In genomic region chr7:135170998-135171481, GRCh38 we compare ENCODE assay signal across 8 cellular contexts. TPM values are rescaled to one million over a fixed set of nuclear protein-coding genes. Genes with fewer than 3 reads are reported as not detected.
DNase-seq lines count a peak whose midpoint lies in the region; ATAC-seq and TF ChIP-seq lines count a peak whose summit lies in the region.
"Not testable (repeated sequence)": the region's sequence is repeated elsewhere in the genome, so short reads cannot be mapped to it uniquely, and the experiment has no call there.

No MANE protein-coding gene starts in this region.

- intact Hi-C loops in body of pancreas (cut with DNase I), result not testable (repeated sequence)
- intact Hi-C loops in left ventricle myocardium inferior (cut with micrococcal nuclease), result loop anchor here (10.0 kb wide), 1 partner anchor 186 kb away; the partner anchor contains the start of gene AGBL3

- H3F3A ChIP-seq in neural progenitor cell (ENCODE audit: low read depth), result peaks cover 17% of the 10 kb centered on the region

- H3K4me2 ChIP-seq in neural progenitor cell, result peak overlapping the region; percentile 95

- H3K4me1 ChIP-seq in SJSA1 (replicated peaks) (peaks cover 16% of the 10 kb centered on the region), body of pancreas (peaks cover 34% of the 10 kb centered on the region), left ventricle myocardium inferior (peaks cover 49% of the 10 kb centered on the region), upper lobe of left lung (peaks cover 35 to 54% (median 45%) of the 10 kb centered on the region in 4 donors)
- not testable (repeated sequence) for H3K4me1 ChIP-seq in neural progenitor cell

- not testable (repeated sequence) for H3K9me3 Mint-ChIP-seq in neural progenitor cell

- peak overlapping the region; percentile 81 for H2AFZ ChIP-seq in neural progenitor cell (replicated peaks)

- not testable (repeated sequence) for H3K9me3 ChIP-seq in SJSA1 (replicated peaks); body of pancreas; left ventricle myocardium inferior (replicated peaks); neural progenitor cell (ENCODE audit: low read depth); upper lobe of left lung

- ATAC-seq in GM18498 (IDR thresholded peaks at IDR 0.05; ENCODE audit: unreplicated experiment), result peak; percentile 31
- peak; percentile 38 for ATAC-seq in GM21723 (IDR thresholded peaks at IDR 0.05; ENCODE audit: unreplicated experiment)
- peak; percentile 23 for ATAC-seq in HG03280 (IDR thresholded peaks at IDR 0.05; ENCODE audit: unreplicated experiment)
- not testable (repeated sequence) for ATAC-seq in body of pancreas; upper lobe of left lung (ENCODE audit: low FRiP score in 2 of 2)

- not testable (repeated sequence) for H3K27ac Mint-ChIP-seq in neural progenitor cell

- H3K4me1 Mint-ChIP-seq in neural progenitor cell, result peaks cover 25% of the 10 kb centered on the region

- not testable (repeated sequence) for TF ChIP-seq POLR2A in body of pancreas (IDR thresholded peaks at IDR 0.05); upper lobe of left lung (IDR thresholded peaks at IDR 0.05)

- H3K27ac ChIP-seq in SJSA1 (peak overlapping the region; percentile 83), body of pancreas (peak overlapping the region; percentile 80 to 98 (median 96)), left ventricle myocardium inferior (replicated peaks) (peak overlapping the region; percentile 99), neural progenitor cell (peak overlapping the region; percentile 92), upper lobe of left lung (peak overlapping the region; percentile 89 to 99 (median 98))

- H4K20me1 ChIP-seq in neural progenitor cell (ENCODE audit: low read depth), result not testable (repeated sequence)

- TF ChIP-seq EP300 in upper lobe of left lung (IDR thresholded peaks at IDR 0.05), result not testable (repeated sequence)

- not testable (repeated sequence) for H3K9ac ChIP-seq in neural progenitor cell

- H3K79me2 ChIP-seq in neural progenitor cell (ENCODE audit: low read depth), result peaks cover 26% of the 10 kb centered on the region

- H3K36me3 Mint-ChIP-seq in neural progenitor cell, result peaks cover 16% of the 10 kb centered on the region

- not testable (repeated sequence) for DNase-seq in SJSA1 (ENCODE audit: low read depth in 1 of 2, low spot score in 2 of 2); left ventricle myocardium inferior; neural progenitor cell (ENCODE audit: low spot score); upper lobe of left lung
- DNase-seq in body of pancreas, result peak in 1 of 4 donors; percentile 29

- not testable (repeated sequence) for TF ChIP-seq CTCF in body of pancreas (IDR thresholded peaks at IDR 0.05); neural progenitor cell (IDR thresholded peaks at IDR 0.05)
- TF ChIP-seq CTCF in left ventricle myocardium inferior (IDR thresholded peaks at IDR 0.05; ENCODE audit: borderline replicate concordance), result peak; percentile 16
- TF ChIP-seq CTCF in upper lobe of left lung (IDR thresholded peaks at IDR 0.05), result peak in 1 of 6 experiments; percentile 1

- peak overlapping the region; percentile 85 for H3K4me3 ChIP-seq in SJSA1
- H3K4me3 ChIP-seq in body of pancreas, result not testable (repeated sequence)
- H3K4me3 ChIP-seq in left ventricle myocardium inferior, result peak overlapping the region; percentile 90
- H3K4me3 ChIP-seq in neural progenitor cell, result peak overlapping the region; percentile 70
- peak overlapping the region in 3 of 4 donors; percentile 71 to 89 (median 79) for H3K4me3 ChIP-seq in upper lobe of left lung

- peak overlapping the region; percentile 87 for H3K4me3 Mint-ChIP-seq in neural progenitor cell

- H3K27me3 ChIP-seq in SJSA1 (replicated peaks); body of pancreas; left ventricle myocardium inferior (ENCODE audit: low read depth); neural progenitor cell; upper lobe of left lung: not testable (repeated sequence)

- not testable (repeated sequence) for H3K27me3 Mint-ChIP-seq in neural progenitor cell (ENCODE audit: insufficient read depth, low read depth)

- WGBS in body of pancreas, 2 donors, result 17 to 27% methylated on average over 12 of the region's 12 CpGs
- 22 to 23% methylated on average over 12 of the region's 12 CpGs for WGBS in upper lobe of left lung, 2 donors

- peaks cover 39% of the 10 kb centered on the region for H3K36me3 ChIP-seq in SJSA1
- H3K36me3 ChIP-seq in body of pancreas (replicated peaks in 1 of 2; ENCODE audit: insufficient read depth in 1 of 2, low read depth in 2 of 2); neural progenitor cell: not testable (repeated sequence)
- peaks cover 22% of the 10 kb centered on the region for H3K36me3 ChIP-seq in left ventricle myocardium inferior
- H3K36me3 ChIP-seq in upper lobe of left lung, result peaks cover 0 to 26% (median 16%) of the 10 kb centered on the region in 4 donors

RNA-seq across cellular contexts. Expression of gene CYREN, which starts 0.5 kb away (rescaled TPM):
- 67.1 and 81.6 TPM in 2 replicates for total RNA-seq in SJSA1 (2014; rRNA removed; shearing (Covaris generic))
- total RNA-seq in body of pancreas (10 to 100 TPM; 32.9 to 40.5 TPM), left ventricle myocardium inferior (29.8 TPM), neural progenitor cell (ENCODE audit: low replicate concordance) (26.9 and 52.2 TPM in 2 replicates), upper lobe of left lung (100 to 1,000 TPM in 1 of 6 donors, 10 to 100 TPM in 5; 27.3 to 119 (median 40.4) TPM)

RNA-seq across cellular contexts. Expression of gene TMEM140, which starts 23.2 kb away (rescaled TPM):
- 1.1 and 2.2 TPM in 2 replicates for total RNA-seq in SJSA1 (2014; rRNA removed; shearing (Covaris generic))
- total RNA-seq in body of pancreas (1 to 10 TPM; 4.0 to 9.6 TPM), left ventricle myocardium inferior (23.3 TPM), neural progenitor cell (ENCODE audit: low replicate concordance) (not detected in 2 replicates), upper lobe of left lung (10 to 100 TPM; 25.2 to 59.2 (median 32.4) TPM)

RNA-seq across cellular contexts. Expression of gene WDR91, which starts 40.3 kb away (rescaled TPM):
- total RNA-seq in SJSA1 (2014; rRNA removed; shearing (Covaris generic)), result 6.3 and 11.0 TPM in 2 replicates
- 10 to 100 TPM; 28.0 to 32.4 TPM for total RNA-seq in body of pancreas
- total RNA-seq in left ventricle myocardium inferior, result 5.4 TPM
- total RNA-seq in neural progenitor cell (ENCODE audit: low replicate concordance), result 5.4 and 7.2 TPM in 2 replicates
- total RNA-seq in upper lobe of left lung, result 100 to 1,000 TPM in 1 of 6 donors, 10 to 100 TPM in 5; 19.0 to 180 (median 27.5) TPM
